Comparison of ENCODE assay signal across 20 cellular contexts in the genomic region with DNA sequence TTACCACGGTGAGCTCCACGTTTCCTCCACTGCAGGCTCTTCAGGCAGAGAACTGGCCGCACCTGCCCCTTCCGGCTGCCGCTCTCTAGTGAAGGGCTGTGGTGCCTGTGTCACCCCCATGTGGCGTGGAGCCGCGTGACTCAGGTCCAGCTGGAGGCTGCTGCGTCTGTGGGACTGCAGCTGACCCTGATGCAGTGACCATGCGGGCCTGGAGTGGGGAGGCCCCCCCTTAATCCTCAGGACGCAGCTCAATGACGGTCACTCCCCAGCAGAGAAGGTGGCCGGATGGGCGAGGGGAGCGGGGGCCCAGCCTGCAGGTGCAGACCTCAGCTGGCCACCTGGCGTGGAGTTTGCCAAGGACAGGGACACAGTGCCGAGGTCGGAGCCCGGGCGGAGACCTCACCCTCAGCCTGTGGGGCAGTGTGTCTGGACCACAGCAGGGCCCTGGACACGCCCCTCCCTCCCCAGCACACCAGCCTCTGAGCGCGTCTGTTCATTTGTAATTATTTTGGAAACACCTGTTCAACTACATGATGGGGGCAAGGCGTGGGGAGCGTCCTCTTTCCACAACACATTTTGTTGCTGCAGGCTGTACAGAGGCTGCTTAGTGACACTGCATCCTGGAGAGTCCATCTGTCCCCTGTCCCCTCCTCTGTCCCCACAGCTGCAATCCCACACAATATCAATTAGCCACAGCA. TPM values are rescaled to one million over a fixed set of nuclear protein-coding genes. Genes with fewer than 3 reads are reported as not detected.
DNase-seq lines count a peak whose midpoint lies in the region; ATAC-seq, FAIRE-seq and TF ChIP-seq lines count a peak whose summit lies in the region.
"Had no signal": no experiment of that assay in that cellular context is flagged by ENCODE, and none has a peak within 500 bp of the region (broad histone marks: within the 10 kb centered on the region; RNA-seq: fewer than 3 reads in every experiment).

No MANE protein-coding gene starts in this region.

- TF ChIP-seq POLR2A in K562 (conservative IDR thresholded peaks at IDR 0.05) (no peak), suprapubic skin (IDR thresholded peaks at IDR 0.05) (no peak)

- no peaks in the 10 kb centered on the region for H3K9me1 ChIP-seq in K562 (ENCODE audit: control insufficient read depth, insufficient read depth, low read length)

- H3K79me2 ChIP-seq in K562 (ENCODE audit: control insufficient read depth, insufficient read depth, low read length): no peaks in the 10 kb centered on the region

- CTCF ChIA-PET in K562 (lab: Yijun Ruan, JAX; ENCODE audit: low intra/inter-chr PET ratio): no interaction called here

- intact Hi-C loops in left ventricle myocardium superior (cut with micrococcal nuclease): no loop called here
- intact Hi-C loops in Right ventricle myocardium superior (cut with DNase I): no loop called here
- intact Hi-C loops in K562 (cut with micrococcal nuclease): no loop called here
- intact Hi-C loops in aorta (cut with DNase I): no loop called here

- POLR2A ChIA-PET in K562 (lab: Yijun Ruan, JAX): interaction anchor here (0.7 kb wide), 1 partner anchor 61 kb away, joined by 3 read pairs; no protein-coding TSS in a partner anchor

- H3K4me3 ChIP-seq in K562 (no peak overlapping the region), aorta (ENCODE audit: low read length in 2 of 2) (no peak overlapping the region), suprapubic skin (no peak overlapping the region)

- H3K27me3 ChIP-seq in K562 (ENCODE audit: control insufficient read depth in 2 of 2, insufficient read depth in 2 of 2, low read length in 2 of 2) (peaks cover 62 to 87% of the 10 kb centered on the region in 2 experiments), aorta (ENCODE audit: control insufficient read depth in 1 of 2, insufficient read depth in 2 of 2, low read length in 1 of 2) (no peaks in the 10 kb centered on the region), suprapubic skin (peaks cover 88% of the 10 kb centered on the region)

- H3K4me1 ChIP-seq in K562 (replicated peaks in 1 of 2; ENCODE audit: control insufficient read depth in 2 of 2, insufficient read depth in 2 of 2, low read length in 2 of 2) (peaks cover 0 to 12% of the 10 kb centered on the region in 2 experiments; a peak in 2 of 5 replicates), aorta (ENCODE audit: control insufficient read depth in 1 of 2, insufficient read depth in 2 of 2, low read length in 2 of 2) (no peaks in the 10 kb centered on the region), suprapubic skin (no peaks in the 10 kb centered on the region)
- H3K4me1 ChIP-seq: Caco-2 had no signal

- in situ Hi-C loops in K562 (cut with MboI): no loop called here

- H3K9me3 ChIP-seq in K562 (replicated peaks; ENCODE audit: control insufficient read depth, insufficient read depth, low read depth, low read length): no peaks in the 10 kb centered on the region
- peaks cover 2% of the 10 kb centered on the region for H3K9me3 ChIP-seq in aorta (ENCODE audit: control insufficient read depth, low read length)
- no peaks in the 10 kb centered on the region for H3K9me3 ChIP-seq in suprapubic skin
- H3K9me3 ChIP-seq: Caco-2 had no signal

- H3K36me3 ChIP-seq in K562 (ENCODE audit: control insufficient read depth, insufficient read depth, low read length): no peaks in the 10 kb centered on the region
- H3K36me3 ChIP-seq in aorta (ENCODE audit: control insufficient read depth in 1 of 2, insufficient read depth in 2 of 2, low read length in 1 of 2): no peaks in the 10 kb centered on the region
- no peaks in the 10 kb centered on the region for H3K36me3 ChIP-seq in suprapubic skin

- WGBS in K562 (ENCODE audit: insufficient coverage, low coverage, missing lambda C conversion rate): 4% methylated on average over 25 of the region's 25 CpGs
- 77 to 79% methylated on average over 25 of the region's 25 CpGs for WGBS in aorta, 2 donors
- WGBS in suprapubic skin: 76% methylated on average over 24 of the region's 25 CpGs

- no TSS peak for BruUV-seq in K562 (replicated peaks; lab: Mats Ljungman, UMichigan)

- no peak overlapping the region for H3K9ac ChIP-seq in K562 (ENCODE audit: insufficient read depth in 1 of 2, low read depth in 2 of 2, low read length in 2 of 2)

- peak; percentile 5 for DNase-seq in left ventricle myocardium superior
- no peak for DNase-seq in Right ventricle myocardium superior
- DNase-seq in NCI-H524 treated with DMSO at 0.1 percent for 48 hours (lab: John Stamatoyannopoulos, UW): peak; percentile 90
- DNase-seq in K562 (ENCODE audit: extremely low read depth in 1 of 4, low spot score in 3 of 4): no peak
- no peak for DNase-seq in aorta
- no peak for DNase-seq in DMS 273 treated with DMSO at 0.1 percent for 48 hours (lab: John Stamatoyannopoulos, UW)
- no peak for DNase-seq in suprapubic skin (ENCODE audit: low spot score in 2 of 2)
- DNase-seq: ACHN, AML-193, Caco-2, H9, NCI-H1105, NCI-H187, NCI-H526, SIG-M5, T-helper 17 cell had no signal

- no peak for TF ChIP-seq EP300 in K562 (IDR thresholded peaks at IDR 0.05; ENCODE audit: low read length)
- TF ChIP-seq EP300 in suprapubic skin (IDR thresholded peaks at IDR 0.05): no peak

- H4K20me1 ChIP-seq in K562 (replicated peaks; ENCODE audit: control insufficient read depth, insufficient read depth, low read length): peaks cover 19% of the 10 kb centered on the region

- H3K27ac ChIP-seq in K562 (ENCODE audit: extremely low read depth, low read depth, low read length) (no peak overlapping the region), aorta (ENCODE audit: low read depth in 1 of 2, low read length in 2 of 2) (no peak overlapping the region), suprapubic skin (no peak overlapping the region)

- no peak for FAIRE-seq in K562 (lab: Jason Lieb, UNC)

- H3K4me2 ChIP-seq in K562 (ENCODE audit: insufficient read depth, low read length): no peak overlapping the region

- TF ChIP-seq CTCF in K562 (IDR thresholded peaks at IDR 0.05 in 2 of 3, conservative IDR thresholded peaks at IDR 0.05 in 1 of 3; ENCODE audit: insufficient read depth in 2 of 3, low read depth in 1 of 3, low read length in 3 of 3) (0 out of 6 replicates have a peak, but pooled peaks of 1 of the 3 experiments have one; percentile 7), suprapubic skin (IDR thresholded peaks at IDR 0.05) (no peak)

- no peak for TF ChIP-seq RAD21 in K562 (CRISPR knock-in tag; conservative IDR thresholded peaks at IDR 0.05 in 1 of 2, IDR thresholded peaks at IDR 0.05 in 1 of 2)

- H2AFZ ChIP-seq in K562 (ENCODE audit: low read depth, low read length): no peak overlapping the region

- ATAC-seq in left ventricle myocardium superior (no peak), Right ventricle myocardium superior (ENCODE audit: poor library complexity) (no peak), K562 (peak; percentile 51; the same call in 2 of the 3 replicates), aorta (ENCODE audit: low FRiP score) (peak; percentile 36)
- ATAC-seq: T-helper 17 cell had no signal

RNA-seq across cellular contexts. Expression of a gene that starts 10.7 kb away (rescaled TPM):
- total RNA-seq in left ventricle myocardium superior: not detected
- total RNA-seq in Right ventricle myocardium superior: not detected
- not detected in 2 replicates for total RNA-seq in K562 (2011; cell fraction: chromatin; rRNA removed; ENCODE audit: low replicate concordance)
- total RNA-seq in K562 (2011; cell fraction: nucleolus; rRNA removed): not detected in 2 replicates
- total RNA-seq in K562 (2011; cell fraction: nucleoplasm; rRNA removed): not detected in 2 replicates
- not detected in 2 replicates for total RNA-seq in K562 (2014; rRNA removed)
- not detected in 2 replicates for total RNA-seq in K562 (2014; rRNA removed; fragmentation: Illumina TruSeq; extraction: Trizol)
- total RNA-seq in K562 (2015; rRNA removed; fragmentation: Illumina TruSeq; extraction: Trizol): not detected in 2 replicates
- not detected in 2 replicates for total RNA-seq in K562 (2021)
- not detected in 2 replicates for polyA plus RNA-seq in K562 (2011; rRNA removed)
- polyA plus RNA-seq in K562 (2011; cell fraction: cytosol; rRNA removed): not detected in 2 replicates
- not detected in 2 replicates for polyA plus RNA-seq in K562 (2011; cell fraction: nucleus; rRNA removed)
- not detected in 2 replicates for polyA plus RNA-seq in K562 (2012)
- not detected in 2 replicates for polyA plus RNA-seq in K562 (2014; fragmentation: Illumina TruSeq; extraction: Trizol)
- polyA plus RNA-seq in K562 (2014; fragmentation: Nextera tagmentation; extraction: Ambion mirVana): not detected
- not detected in 2 replicates for polyA plus RNA-seq in K562 (2014; rRNA removed)
- not detected in 2 replicates for polyA minus RNA-seq in K562 (2011; rRNA and poly(A)+ RNA removed)
- polyA minus RNA-seq in K562 (2011; cell fraction: cytosol; rRNA and poly(A)+ RNA removed): not detected in 2 replicates
- polyA minus RNA-seq in K562 (2011; cell fraction: nucleus; rRNA and poly(A)+ RNA removed): not detected in 2 replicates
- not detected for total RNA-seq in aorta
- not detected for polyA plus RNA-seq in aorta
- not detected for total RNA-seq in suprapubic skin
- total RNA-seq: HT-29, LHCN-M2, T-helper 17 cell had no signal
- polyA plus RNA-seq: CD14-positive monocyte, IgD-negative memory B cell had no signal

RNA-seq across cellular contexts. Expression of a gene that starts 43.5 kb away (rescaled TPM):
- total RNA-seq in left ventricle myocardium superior (1.5 TPM), Right ventricle myocardium superior (0.73 TPM), K562 (2014; rRNA removed) (not detected in 2 replicates), K562 (2014; rRNA removed; fragmentation: Illumina TruSeq; extraction: Trizol) (not detected in 2 replicates), K562 (2015; rRNA removed; fragmentation: Illumina TruSeq; extraction: Trizol) (not detected in 2 replicates), K562 (2021) (0.27 and 0.31 TPM in 2 replicates), aorta (10 to 100 TPM; 17.8 to 18.5 TPM), suprapubic skin (1 to 10 TPM in 1 of 4 donors, under 1 TPM in 3; 0.10 to 2.1 (median 0.66) TPM)
- total RNA-seq in K562 (2011; cell fraction: chromatin; rRNA removed; ENCODE audit: low replicate concordance): not detected in 2 replicates
- total RNA-seq in K562 (2011; cell fraction: nucleolus; rRNA removed): 0.13 TPM in 1 of 2 replicates, not detected in the other
- total RNA-seq in K562 (2011; cell fraction: nucleoplasm; rRNA removed): 0.15 TPM in 1 of 2 replicates, not detected in the other
- polyA plus RNA-seq in K562 (2011; rRNA removed) (not detected in 2 replicates), K562 (2014; fragmentation: Illumina TruSeq; extraction: Trizol) (not detected in 2 replicates), K562 (2014; fragmentation: Nextera tagmentation; extraction: Ambion mirVana) (not detected), K562 (2014; rRNA removed) (0.04 and 0.05 TPM in 2 replicates), aorta (10 to 100 TPM in 1 of 2 donors, 1 to 10 TPM in 1; 5.3 to 54.5 TPM)
- polyA plus RNA-seq in K562 (2011; cell fraction: cytosol; rRNA removed): 0.03 TPM in 1 of 2 replicates, not detected in the other
- 0.06 and 0.10 TPM in 2 replicates for polyA plus RNA-seq in K562 (2011; cell fraction: nucleus; rRNA removed)
- polyA plus RNA-seq in K562 (2012): 0.03 TPM in 1 of 2 replicates, not detected in the other
- not detected in 2 replicates for polyA minus RNA-seq in K562 (2011; rRNA and poly(A)+ RNA removed)
- not detected in 2 replicates for polyA minus RNA-seq in K562 (2011; cell fraction: cytosol; rRNA and poly(A)+ RNA removed)
- polyA minus RNA-seq in K562 (2011; cell fraction: nucleus; rRNA and poly(A)+ RNA removed): not detected in 2 replicates
- total RNA-seq: LHCN-M2 had no signal

RNA-seq across cellular contexts. Expression of a gene that starts 58.1 kb away (rescaled TPM):
- 16.1 TPM for total RNA-seq in left ventricle myocardium superior
- 15.5 TPM for total RNA-seq in Right ventricle myocardium superior
- total RNA-seq in K562 (2011; cell fraction: chromatin; rRNA removed; ENCODE audit: low replicate concordance): 26.6 and 28.0 TPM in 2 replicates
- total RNA-seq in K562 (2011; cell fraction: nucleolus; rRNA removed): 15.2 and 19.5 TPM in 2 replicates
- 23.8 and 32.1 TPM in 2 replicates for total RNA-seq in K562 (2011; cell fraction: nucleoplasm; rRNA removed)
- 22.2 and 26.0 TPM in 2 replicates for total RNA-seq in K562 (2014; rRNA removed)
- total RNA-seq in K562 (2014; rRNA removed; fragmentation: Illumina TruSeq; extraction: Trizol): 21.8 and 23.4 TPM in 2 replicates
- 22.4 and 23.0 TPM in 2 replicates for total RNA-seq in K562 (2015; rRNA removed; fragmentation: Illumina TruSeq; extraction: Trizol)
- total RNA-seq in K562 (2021): 29.0 and 31.6 TPM in 2 replicates
- polyA plus RNA-seq in K562 (2011; rRNA removed): 24.6 and 26.3 TPM in 2 replicates
- polyA plus RNA-seq in K562 (2011; cell fraction: cytosol; rRNA removed): 20.8 and 25.4 TPM in 2 replicates
- 19.8 and 21.7 TPM in 2 replicates for polyA plus RNA-seq in K562 (2011; cell fraction: nucleus; rRNA removed)
- polyA plus RNA-seq in K562 (2012): 21.3 and 23.2 TPM in 2 replicates
- polyA plus RNA-seq in K562 (2014; fragmentation: Illumina TruSeq; extraction: Trizol): 22.2 TPM in 2 replicates
- 10 to 100 TPM in 1 of 2 experiments, 1 to 10 TPM in 1; 7.5 to 12.9 TPM for polyA plus RNA-seq in K562 (2014; fragmentation: Nextera tagmentation; extraction: Ambion mirVana)
- polyA plus RNA-seq in K562 (2014; rRNA removed): 24.9 and 25.7 TPM in 2 replicates
- polyA minus RNA-seq in K562 (2011; rRNA and poly(A)+ RNA removed): 31.4 and 32.6 TPM in 2 replicates
- polyA minus RNA-seq in K562 (2011; cell fraction: cytosol; rRNA and poly(A)+ RNA removed): 15.6 and 17.0 TPM in 2 replicates
- 6.1 and 10.0 TPM in 2 replicates for polyA minus RNA-seq in K562 (2011; cell fraction: nucleus; rRNA and poly(A)+ RNA removed)
- 10 to 100 TPM; 22.0 to 23.7 TPM for total RNA-seq in aorta
- 10 to 100 TPM in 1 of 2 donors, 1 to 10 TPM in 1; 8.9 to 15.0 TPM for polyA plus RNA-seq in aorta
- 10 to 100 TPM; 30.4 to 57.0 (median 45.1) TPM for total RNA-seq in suprapubic skin

Comparison
In these comparisons a context has a peak if more than half of its experiments do, and no peak if none do; other contexts are left out.
1. DNase-seq: peak in left ventricle myocardium superior (single experiment) and NCI-H524 treated with DMSO at 0.1 percent for 48 hours (single experiment); none in Right ventricle myocardium superior (single experiment), K562 (0 of 4), aorta (0 of 2), DMS 273 treated with DMSO at 0.1 percent for 48 hours (single experiment) and suprapubic skin (0 of 2).
2. ATAC-seq: peak in K562 (single experiment) and aorta (single experiment); none in left ventricle myocardium superior (single experiment) and Right ventricle myocardium superior (single experiment).